Comparison of ENCODE assay signal across 20 cellular contexts in the genomic region with DNA sequence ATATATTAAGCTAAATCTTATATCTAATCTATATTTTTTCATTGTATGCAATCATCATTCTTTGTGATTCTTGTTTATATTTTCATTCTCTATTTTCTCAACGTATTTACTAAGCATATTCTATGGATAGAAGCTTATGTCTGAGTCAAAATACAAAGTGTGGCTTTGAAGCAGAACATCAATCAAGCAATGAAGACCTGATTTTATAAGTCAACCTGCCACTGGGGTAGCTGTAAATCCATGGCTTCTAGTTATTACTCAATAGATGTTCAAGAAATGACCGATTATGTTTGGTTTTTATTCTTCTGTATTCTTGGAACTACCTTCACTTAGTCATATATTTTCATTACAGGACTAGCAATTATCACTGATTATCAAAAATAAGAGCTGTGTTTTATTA. TPM values are rescaled to one million over a fixed set of nuclear protein-coding genes. Genes with fewer than 3 reads are reported as not detected.
DNase-seq lines count a peak whose midpoint lies in the region; ATAC-seq, FAIRE-seq and TF ChIP-seq lines count a peak whose summit lies in the region.
"Had no signal": no experiment of that assay in that cellular context is flagged by ENCODE, and none has a peak within 500 bp of the region (broad histone marks: within the 10 kb centered on the region; RNA-seq: fewer than 3 reads in every experiment).

No MANE protein-coding gene starts in this region.

- H3K9me3 ChIP-seq in HEK293 (ENCODE audit: control insufficient read depth, insufficient read depth, low read depth, low read length) (no peaks in the 10 kb centered on the region), GM12878 (replicated peaks; ENCODE audit: control insufficient read depth, insufficient read depth, low read length) (no peaks in the 10 kb centered on the region), lower lobe of right lung (no peaks in the 10 kb centered on the region)
- H3K9me3 ChIP-seq: A549 had no signal

- POLR2A ChIA-PET in HEK293 (lab: Yijun Ruan, JAX), result no interaction called here
- POLR2A ChIA-PET in GM12878 (lab: Charles Lee), result no interaction called here
- POLR2A ChIA-PET in GM10248 (lab: Yijun Ruan, JAX), result no interaction called here

- ATAC-seq in GM12878 (no peak), lower lobe of right lung (no peak)
- ATAC-seq: A549 had no signal

- H3K27me3 ChIP-seq in GM12878 (replicated peaks in 1 of 2; ENCODE audit: control insufficient read depth in 2 of 2, insufficient read depth in 2 of 2, low read length in 1 of 2) (no peaks in the 10 kb centered on the region), lower lobe of right lung (ENCODE audit: low read depth) (no peaks in the 10 kb centered on the region)

- intact Hi-C loops in GM12878 (cut with micrococcal nuclease; ENCODE audit: unreplicated experiment) (no loop called here), lower lobe of right lung (cut with DNase I) (no loop called here)

- no peak overlapping the region for H3K9ac ChIP-seq in GM12878 (ENCODE audit: control insufficient read depth, insufficient read depth, low read length)
- H3K9ac ChIP-seq: GM23248 had no signal

- H3K4me1 ChIP-seq in HEK293 (ENCODE audit: control insufficient read depth, insufficient read depth, low read length) (no peaks in the 10 kb centered on the region), GM12878 (ENCODE audit: control insufficient read depth, insufficient read depth, low read length) (no peaks in the 10 kb centered on the region), lower lobe of right lung (no peaks in the 10 kb centered on the region)

- TF ChIP-seq EP300 in GM12878 (IDR thresholded peaks at IDR 0.05; ENCODE audit: borderline replicate concordance in 1 of 2, control insufficient read depth in 1 of 2, low read depth in 2 of 2, low read length in 2 of 2), result no peak

- no peaks in the 10 kb centered on the region for H3K79me2 ChIP-seq in GM12878 (ENCODE audit: control insufficient read depth, insufficient read depth, low read length)

- no peak for DNase-seq in D721Med (ENCODE audit: insufficient read length, low spot score)
- no peak for DNase-seq in GM12878 (ENCODE audit: low read depth, low spot score)
- DNase-seq in lower lobe of right lung, result no peak
- no peak for DNase-seq in GM10248 (ENCODE audit: extremely low spot score)
- no peak for DNase-seq in NCI-H1436 (lab: John Stamatoyannopoulos, UW)
- DNase-seq: 8988T; C1 segment of cervical spinal cord; Calu3; CD4-positive, alpha-beta memory T cell; COR-L47; DMS153; DND-41; GM23248; H7; HCEC 1CT had no signal

- RAD21 ChIA-PET in GM12878 (lab: Charles Lee; ENCODE audit: unreplicated experiment), result no interaction called here

- no peak for TF ChIP-seq POLR2A in GM12878 (IDR thresholded peaks at IDR 0.05; ENCODE audit: low read depth, low read length)

- no peak overlapping the region for H3K4me2 ChIP-seq in GM12878 (ENCODE audit: control insufficient read depth, insufficient read depth)
- H3K4me2 ChIP-seq: A549 had no signal

- SMC1A ChIA-PET in GM12878 (lab: Charles Lee; ENCODE audit: uncharacterized antibody, unreplicated experiment), result interaction anchor here (0.7 to 1.4 kb wide), 2 partner anchors 17 to 49 kb away, joined by 3 read pairs; no protein-coding TSS in a partner anchor

- no peak overlapping the region for H3K27ac ChIP-seq in HEK293 (ENCODE audit: extremely low read depth, low read depth, low read length)
- no peak overlapping the region for H3K27ac ChIP-seq in GM12878 (ENCODE audit: control insufficient read depth, insufficient read depth)
- no peak overlapping the region for H3K27ac ChIP-seq in lower lobe of right lung
- H3K27ac ChIP-seq: A549, GM23248 had no signal

- TF ChIP-seq CTCF in D721Med (IDR thresholded peaks at IDR 0.05; ENCODE audit: insufficient read depth, missing control alignments) (no peak), HEK293 (tag by site-specific recombination; IDR thresholded peaks at IDR 0.05) (no peak), GM12878 (IDR thresholded peaks at IDR 0.05 in 2 of 3, conservative IDR thresholded peaks at IDR 0.05 in 1 of 3; ENCODE audit: control insufficient read depth in 2 of 3, extremely low read depth in 1 of 3, insufficient read depth in 1 of 3, low read depth in 3 of 3, low read length in 3 of 3) (no peak), lower lobe of right lung (IDR thresholded peaks at IDR 0.05) (no peak), GM10248 (IDR thresholded peaks at IDR 0.05; ENCODE audit: control extremely low read depth, extremely low read depth, low read depth, missing control alignments) (no peak)

- H3K36me3 ChIP-seq in HEK293 (ENCODE audit: control insufficient read depth in 2 of 2, insufficient read depth in 1 of 2, low read length in 2 of 2) (no peaks in the 10 kb centered on the region), GM12878 (ENCODE audit: control insufficient read depth in 2 of 2, insufficient read depth in 2 of 2, low read length in 1 of 2) (no peaks in the 10 kb centered on the region), lower lobe of right lung (no peaks in the 10 kb centered on the region)

- no peak overlapping the region for H3K4me3 ChIP-seq in HEK293 (ENCODE audit: low read depth, low read length)
- no peak overlapping the region for H3K4me3 ChIP-seq in GM12878
- no peak overlapping the region for H3K4me3 ChIP-seq in lower lobe of right lung
- H3K4me3 ChIP-seq: A549, GM23248 had no signal

- no peaks in the 10 kb centered on the region for H4K20me1 ChIP-seq in GM12878 (ENCODE audit: control insufficient read depth, insufficient read depth)

- no peak for TF ChIP-seq RAD21 in GM12878 (IDR thresholded peaks at IDR 0.05; ENCODE audit: insufficient read depth, low read depth, low read length)

- FAIRE-seq in D721Med (lab: Jason Lieb, UNC) (peak; percentile 76), GM12878 (lab: Jason Lieb, UNC) (no peak)
- FAIRE-seq: A549, G401.6, GM12892, H1 had no signal

- in situ Hi-C loops in GM12878 (cut with MboI), result no loop called here

- 2% methylated on average over 2 of the region's 2 CpGs for WGBS in GM12878 (ENCODE audit: insufficient coverage, insufficient replicate concordance, low lambda C conversion rate, missing lambda C conversion rate)

- H2AFZ ChIP-seq in GM12878 (ENCODE audit: control insufficient read depth, low read depth, low read length), result no peak overlapping the region
- H2AFZ ChIP-seq: GM23248 had no signal

- CTCF ChIA-PET in HEK293 (lab: Yijun Ruan, JAX) (interaction anchor here (0.6 to 1.2 kb wide), 4 partner anchors 9 to 286 kb away, joined by 3 to 6 read pairs (median 4); no protein-coding TSS in a partner anchor), GM12878 (lab: Yijun Ruan, JAX) (interaction anchor here (1.1 kb wide), 1 partner anchor 18 kb away, joined by 5 read pairs; no protein-coding TSS in a partner anchor), GM10248 (lab: Yijun Ruan, JAX) (interaction anchor here (1.0 to 2.2 kb wide), 9 partner anchors 9 to 196 kb away, joined by 3 to 11 read pairs (median 5); a partner anchor contains a TSS)

- BruUV-seq in GM12878 (replicated peaks; lab: Mats Ljungman, UMichigan), result no TSS peak

TF ChIP-seq in HEK293, 187 proteins besides CTCF, POLR2A, EP300 and RAD21 (continues in another document):
- TF ChIP-seq, protein P1, sequence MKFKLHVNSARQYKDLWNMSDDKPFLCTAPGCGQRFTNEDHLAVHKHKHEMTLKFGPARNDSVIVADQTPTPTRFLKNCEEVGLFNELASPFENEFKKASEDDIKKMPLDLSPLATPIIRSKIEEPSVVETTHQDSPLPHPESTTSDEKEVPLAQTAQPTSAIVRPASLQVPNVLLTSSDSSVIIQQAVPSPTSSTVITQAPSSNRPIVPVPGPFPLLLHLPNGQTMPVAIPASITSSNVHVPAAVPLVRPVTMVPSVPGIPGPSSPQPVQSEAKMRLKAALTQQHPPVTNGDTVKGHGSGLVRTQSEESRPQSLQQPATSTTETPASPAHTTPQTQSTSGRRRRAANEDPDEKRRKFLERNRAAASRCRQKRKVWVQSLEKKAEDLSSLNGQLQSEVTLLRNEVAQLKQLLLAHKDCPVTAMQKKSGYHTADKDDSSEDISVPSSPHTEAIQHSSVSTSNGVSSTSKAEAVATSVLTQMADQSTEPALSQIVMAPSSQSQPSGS (tag by site-specific recombination; IDR thresholded peaks at IDR 0.05; ENCODE audit: low read depth), result 0 out of 2 replicates have a peak, but pooled peaks have one; percentile 11

TF ChIP-seq in GM12878, 131 proteins besides CTCF, POLR2A, EP300 and RAD21:
- TF ChIP-seq JUNB (IDR thresholded peaks at IDR 0.05), result peak; percentile 29; the same call in 1 of the 2 replicates
- no peak for TF ChIP-seq MYB (IDR thresholded peaks at IDR 0.05; ENCODE audit: borderline replicate concordance, low read depth, low read length)

RNA-seq across cellular contexts. Expression of a gene that starts 20.5 kb away (rescaled TPM):
- total RNA-seq in GM12878 (2013; cell fraction: nucleolus; rRNA removed), result 0.21 TPM in 1 of 2 replicates, not detected in the other
- total RNA-seq in GM12878 (2014; rRNA removed) (0.22 TPM in 1 of 2 replicates, not detected in the other), GM12878 (2014; rRNA removed; fragmentation: Illumina TruSeq; extraction: Trizol) (0.04 and 0.09 TPM in 2 replicates), GM12878 (2021) (0.13 TPM in 1 of 2 replicates, not detected in the other), lower lobe of right lung (15.5 TPM)
- polyA plus RNA-seq in GM12878 (2011; ENCODE audit: low read depth), result 0.14 TPM
- polyA plus RNA-seq in GM12878 (2011; rRNA removed) (0.11 and 0.13 TPM in 2 replicates), GM12878 (2014; fragmentation: Illumina TruSeq; extraction: Trizol) (0.06 TPM in 1 of 2 replicates, not detected in the other), GM12878 (2014; fragmentation: Nextera tagmentation; extraction: Ambion mirVana) (under 1 TPM in 1 of 2 experiments, not detected in 1; 0.10 TPM), GM12878 (2014; rRNA removed) (0.04 and 0.24 TPM in 2 replicates), GM12878 (2016; fragmentation: Nextera tagmentation; extraction: Ambion mirVana) (under 1 TPM in 1 of 2 experiments, not detected in 1; 0.12 TPM)
- 0.06 and 0.08 TPM in 2 replicates for polyA plus RNA-seq in GM12878 (2011; cell fraction: cytosol; rRNA removed)
- 0.04 and 0.12 TPM in 2 replicates for polyA plus RNA-seq in GM12878 (2011; cell fraction: nucleus; rRNA removed)
- polyA plus RNA-seq in GM12878 (2012), result 0.07 TPM in 2 replicates
- polyA minus RNA-seq in GM12878 (2011; rRNA and poly(A)+ RNA removed), result 0.10 TPM in 1 of 2 replicates, not detected in the other
- polyA minus RNA-seq in GM12878 (2011; cell fraction: cytosol; rRNA and poly(A)+ RNA removed), result not detected in 2 replicates
- polyA minus RNA-seq in GM12878 (2011; cell fraction: nucleus; rRNA and poly(A)+ RNA removed), result 0.10 TPM in 1 of 2 replicates, not detected in the other
- total RNA-seq: CD4-positive, alpha-beta memory T cell had no signal
- polyA plus RNA-seq: CD4-positive, alpha-beta memory T cell had no signal

Comparison
In these comparisons a context has a peak if more than half of its experiments do, and no peak if none do; other contexts are left out.
1. RNA of a gene that starts 20.5 kb away (total RNA-seq): 15.5 TPM in lower lobe of right lung (single experiment); 0.04 to 0.22 TPM in GM12878; every median in the first group is over 10 times any median in the second.